ENCODE assay signal across 23 cellular contexts in the genomic region with DNA sequence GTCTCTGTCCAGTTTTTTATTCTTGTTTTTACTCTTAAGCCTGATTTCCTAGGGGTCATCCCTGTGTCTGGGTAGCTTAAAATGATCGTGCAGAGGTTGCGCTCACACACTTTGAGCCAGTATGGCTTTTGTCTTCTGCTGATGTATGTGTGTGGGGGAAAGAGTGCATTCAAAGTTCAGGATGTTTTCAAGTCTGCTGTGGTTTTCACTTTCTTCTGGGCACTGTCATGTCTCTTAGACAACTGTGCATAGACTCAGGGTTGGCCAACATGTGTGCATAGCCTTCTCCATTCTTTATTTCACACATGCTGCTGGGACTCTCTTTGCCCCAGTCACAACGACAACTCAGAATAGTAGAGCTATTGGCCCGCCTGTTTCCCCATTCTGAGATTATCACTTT.
"Had no signal": no experiment of that assay in that cellular context is flagged by ENCODE, and none has a peak within 500 bp of the region (broad histone marks: within the 10 kb centered on the region; RNA-seq: fewer than 3 reads in every experiment).

No MANE protein-coding gene starts in this region.

- H3K4me1 ChIP-seq: esophagus muscularis mucosa, foreskin keratinocyte, gastroesophageal sphincter, heart left ventricle, lower lobe of right lung had no signal

- H3K27ac ChIP-seq: coronary artery, dorsolateral prefrontal cortex, esophagus muscularis mucosa, foreskin keratinocyte, gastroesophageal sphincter, heart left ventricle, hepatocyte, lower lobe of right lung had no signal

- H3K4me3 Mint-ChIP-seq: immature natural killer cell, mesothelial cell of epicardium had no signal

- H3K27me3 ChIP-seq: dorsolateral prefrontal cortex, hepatocyte had no signal

- H3K36me3 ChIP-seq: esophagus muscularis mucosa, gastroesophageal sphincter, heart left ventricle, lower lobe of right lung had no signal

- H3K4me2 ChIP-seq: hepatocyte had no signal

- H3K4me3 ChIP-seq: coronary artery, dorsolateral prefrontal cortex, esophagus muscularis mucosa, gastroesophageal sphincter, heart left ventricle, hepatocyte, lower lobe of right lung, mucosa of descending colon had no signal

- H3K27ac Mint-ChIP-seq: immature natural killer cell, mesothelial cell of epicardium, naive B cell had no signal

- H3K79me2 ChIP-seq: hepatocyte had no signal

- DNase-seq: dermis blood vessel endothelial cell; dorsolateral prefrontal cortex; effector CD4-positive, alpha-beta T cell; effector memory CD4-positive, alpha-beta T cell; foreskin keratinocyte; heart left ventricle; hypothalamus; immature natural killer cell; islet precursor cell; kidney; kidney glomerular epithelial cell; left colon; left ventricle myocardium superior; lower lobe of right lung; mesenchymal stem cell; mucosa of descending colon; naive B cell had no signal

- H3K36me3 Mint-ChIP-seq: immature natural killer cell, mesothelial cell of epicardium had no signal

- H3K4me1 Mint-ChIP-seq: immature natural killer cell, mesothelial cell of epicardium had no signal

- ATAC-seq: foreskin keratinocyte, gastroesophageal sphincter, heart left ventricle, left colon, left lobe of liver, left ventricle myocardium superior, lower lobe of right lung, mucosa of descending colon had no signal

- H2AFZ ChIP-seq: hepatocyte had no signal
